ENCODE assay signal across 1 cellular context in the genomic region with DNA sequence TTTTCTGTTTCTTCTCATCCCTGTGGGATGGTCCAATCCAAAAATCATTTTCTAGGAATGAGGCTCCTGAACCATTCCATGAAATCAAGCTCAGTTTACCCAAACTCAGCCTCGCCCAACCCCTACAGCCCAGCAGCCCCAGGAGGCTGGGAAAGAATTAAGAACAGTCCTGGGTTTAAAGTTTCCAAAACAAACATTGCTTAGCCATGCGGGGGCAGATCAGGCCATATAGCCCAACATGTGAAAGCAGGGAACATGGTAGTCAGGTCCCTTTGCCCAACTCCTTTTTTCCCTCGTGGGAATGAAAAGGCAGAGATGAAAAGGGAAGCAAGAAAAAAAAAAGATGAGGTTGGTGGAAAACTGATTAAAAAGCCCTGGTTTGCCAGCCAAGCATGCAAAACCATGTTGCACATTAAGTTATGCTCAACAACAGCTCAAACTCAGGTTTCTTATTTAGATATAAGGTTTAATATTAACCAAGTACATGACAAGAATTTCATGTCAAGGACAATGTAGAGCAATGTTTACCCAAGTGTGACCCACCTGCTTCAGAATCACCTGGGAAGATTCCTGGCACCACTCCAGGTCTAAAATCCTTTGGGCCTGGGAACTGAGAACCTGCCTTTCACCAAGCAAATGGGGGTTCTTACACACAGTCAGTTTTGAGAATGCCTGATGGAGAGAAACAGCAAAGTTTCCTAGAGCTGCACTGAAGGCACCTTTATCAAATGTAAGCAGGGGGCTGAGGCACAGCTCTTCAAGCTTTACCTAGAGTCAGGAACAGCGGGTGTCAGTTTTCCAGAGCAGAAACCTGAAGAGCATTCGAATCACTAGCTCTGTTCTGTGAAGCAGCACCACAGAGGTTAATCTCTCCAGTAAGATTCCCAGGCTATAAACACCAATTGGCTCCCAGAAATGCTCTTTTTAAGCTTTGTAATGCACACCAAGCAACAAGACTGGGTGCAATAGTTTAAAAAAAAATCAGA.
A peak's percentile ranks its signal among the peaks of the same experiment; 100 is the strongest.
TF ChIP-seq lines count a peak whose summit lies in the region.

No MANE protein-coding gene starts in this region.

TF ChIP-seq in HepG2, 621 proteins besides CTCF, POLR2A, EP300 and RAD21 (continued from another document and continues in another):
- TF ChIP-seq SNAPC4 (CRISPR knock-in tag; IDR thresholded peaks at IDR 0.05) = no peak
- no peak for TF ChIP-seq ZFP82 (CRISPR knock-in tag; IDR thresholded peaks at IDR 0.05; ENCODE audit: borderline replicate concordance)
- TF ChIP-seq, protein P1, sequence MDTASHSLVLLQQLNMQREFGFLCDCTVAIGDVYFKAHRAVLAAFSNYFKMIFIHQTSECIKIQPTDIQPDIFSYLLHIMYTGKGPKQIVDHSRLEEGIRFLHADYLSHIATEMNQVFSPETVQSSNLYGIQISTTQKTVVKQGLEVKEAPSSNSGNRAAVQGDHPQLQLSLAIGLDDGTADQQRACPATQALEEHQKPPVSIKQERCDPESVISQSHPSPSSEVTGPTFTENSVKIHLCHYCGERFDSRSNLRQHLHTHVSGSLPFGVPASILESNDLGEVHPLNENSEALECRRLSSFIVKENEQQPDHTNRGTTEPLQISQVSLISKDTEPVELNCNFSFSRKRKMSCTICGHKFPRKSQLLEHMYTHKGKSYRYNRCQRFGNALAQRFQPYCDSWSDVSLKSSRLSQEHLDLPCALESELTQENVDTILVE (CRISPR knock-in tag; IDR thresholded peaks at IDR 0.05) = no peak
- TF ChIP-seq, protein P2, sequence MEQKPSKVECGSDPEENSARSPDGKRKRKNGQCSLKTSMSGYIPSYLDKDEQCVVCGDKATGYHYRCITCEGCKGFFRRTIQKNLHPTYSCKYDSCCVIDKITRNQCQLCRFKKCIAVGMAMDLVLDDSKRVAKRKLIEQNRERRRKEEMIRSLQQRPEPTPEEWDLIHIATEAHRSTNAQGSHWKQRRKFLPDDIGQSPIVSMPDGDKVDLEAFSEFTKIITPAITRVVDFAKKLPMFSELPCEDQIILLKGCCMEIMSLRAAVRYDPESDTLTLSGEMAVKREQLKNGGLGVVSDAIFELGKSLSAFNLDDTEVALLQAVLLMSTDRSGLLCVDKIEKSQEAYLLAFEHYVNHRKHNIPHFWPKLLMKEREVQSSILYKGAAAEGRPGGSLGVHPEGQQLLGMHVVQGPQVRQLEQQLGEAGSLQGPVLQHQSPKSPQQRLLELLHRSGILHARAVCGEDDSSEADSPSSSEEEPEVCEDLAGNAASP (CRISPR knock-in tag; IDR thresholded peaks at IDR 0.05; ENCODE audit: borderline replicate concordance) = peak; percentile 79; the same call in 1 of the 2 replicates
- TF ChIP-seq NFE2L1 (CRISPR knock-in tag; IDR thresholded peaks at IDR 0.05; ENCODE audit: borderline replicate concordance) = no peak
- no peak for TF ChIP-seq NPAS2 (CRISPR knock-in tag; IDR thresholded peaks at IDR 0.05; ENCODE audit: borderline replicate concordance)
- TF ChIP-seq FOXA3 (CRISPR knock-in tag; IDR thresholded peaks at IDR 0.05) = peak; percentile 71
- TF ChIP-seq HOXA7 (CRISPR knock-in tag; IDR thresholded peaks at IDR 0.05) = no peak
- 0 out of 2 replicates have a peak, but pooled peaks have one; percentile 51 for TF ChIP-seq ZNF501 (CRISPR knock-in tag; IDR thresholded peaks at IDR 0.05)
- no peak for TF ChIP-seq ZHX2 (IDR thresholded peaks at IDR 0.05; ENCODE audit: low read depth)
- no peak for TF ChIP-seq ZHX2 (CRISPR knock-in tag; IDR thresholded peaks at IDR 0.05; ENCODE audit: borderline replicate concordance)
- TF ChIP-seq, protein P3, sequence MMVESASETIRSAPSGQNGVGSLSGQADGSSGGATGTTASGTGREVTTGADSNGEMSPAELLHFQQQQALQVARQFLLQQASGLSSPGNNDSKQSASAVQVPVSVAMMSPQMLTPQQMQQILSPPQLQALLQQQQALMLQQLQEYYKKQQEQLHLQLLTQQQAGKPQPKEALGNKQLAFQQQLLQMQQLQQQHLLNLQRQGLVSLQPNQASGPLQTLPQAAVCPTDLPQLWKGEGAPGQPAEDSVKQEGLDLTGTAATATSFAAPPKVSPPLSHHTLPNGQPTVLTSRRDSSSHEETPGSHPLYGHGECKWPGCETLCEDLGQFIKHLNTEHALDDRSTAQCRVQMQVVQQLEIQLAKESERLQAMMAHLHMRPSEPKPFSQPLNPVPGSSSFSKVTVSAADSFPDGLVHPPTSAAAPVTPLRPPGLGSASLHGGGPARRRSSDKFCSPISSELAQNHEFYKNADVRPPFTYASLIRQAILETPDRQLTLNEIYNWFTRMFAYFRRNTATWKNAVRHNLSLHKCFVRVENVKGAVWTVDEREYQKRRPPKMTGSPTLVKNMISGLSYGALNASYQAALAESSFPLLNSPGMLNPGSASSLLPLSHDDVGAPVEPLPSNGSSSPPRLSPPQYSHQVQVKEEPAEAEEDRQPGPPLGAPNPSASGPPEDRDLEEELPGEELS (CRISPR knock-in tag; IDR thresholded peaks at IDR 0.05) = peak; percentile 70
- TF ChIP-seq ZC3H4 (CRISPR knock-in tag; IDR thresholded peaks at IDR 0.05; ENCODE audit: borderline replicate concordance) = no peak
- peak; percentile 76; the same call in 1 of the 2 replicates for TF ChIP-seq ZNF816 (CRISPR knock-in tag; IDR thresholded peaks at IDR 0.05; ENCODE audit: borderline replicate concordance)
- TF ChIP-seq JUN (CRISPR knock-in tag; IDR thresholded peaks at IDR 0.05) = no peak
- TF ChIP-seq, protein P4, sequence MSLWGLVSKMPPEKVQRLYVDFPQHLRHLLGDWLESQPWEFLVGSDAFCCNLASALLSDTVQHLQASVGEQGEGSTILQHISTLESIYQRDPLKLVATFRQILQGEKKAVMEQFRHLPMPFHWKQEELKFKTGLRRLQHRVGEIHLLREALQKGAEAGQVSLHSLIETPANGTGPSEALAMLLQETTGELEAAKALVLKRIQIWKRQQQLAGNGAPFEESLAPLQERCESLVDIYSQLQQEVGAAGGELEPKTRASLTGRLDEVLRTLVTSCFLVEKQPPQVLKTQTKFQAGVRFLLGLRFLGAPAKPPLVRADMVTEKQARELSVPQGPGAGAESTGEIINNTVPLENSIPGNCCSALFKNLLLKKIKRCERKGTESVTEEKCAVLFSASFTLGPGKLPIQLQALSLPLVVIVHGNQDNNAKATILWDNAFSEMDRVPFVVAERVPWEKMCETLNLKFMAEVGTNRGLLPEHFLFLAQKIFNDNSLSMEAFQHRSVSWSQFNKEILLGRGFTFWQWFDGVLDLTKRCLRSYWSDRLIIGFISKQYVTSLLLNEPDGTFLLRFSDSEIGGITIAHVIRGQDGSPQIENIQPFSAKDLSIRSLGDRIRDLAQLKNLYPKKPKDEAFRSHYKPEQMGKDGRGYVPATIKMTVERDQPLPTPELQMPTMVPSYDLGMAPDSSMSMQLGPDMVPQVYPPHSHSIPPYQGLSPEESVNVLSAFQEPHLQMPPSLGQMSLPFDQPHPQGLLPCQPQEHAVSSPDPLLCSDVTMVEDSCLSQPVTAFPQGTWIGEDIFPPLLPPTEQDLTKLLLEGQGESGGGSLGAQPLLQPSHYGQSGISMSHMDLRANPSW (CRISPR knock-in tag; IDR thresholded peaks at IDR 0.05; ENCODE audit: borderline replicate concordance) = no peak
- TF ChIP-seq CHD2 (IDR thresholded peaks at IDR 0.05; ENCODE audit: low read depth, low read length) = no peak
- no peak for TF ChIP-seq EED (CRISPR knock-in tag; IDR thresholded peaks at IDR 0.05)
- no peak for TF ChIP-seq ZNF383 (CRISPR knock-in tag; IDR thresholded peaks at IDR 0.05; ENCODE audit: borderline replicate concordance)
- TF ChIP-seq ZNF432 (CRISPR knock-in tag; IDR thresholded peaks at IDR 0.05; ENCODE audit: borderline replicate concordance) = no peak
- no peak for TF ChIP-seq KAT2B (IDR thresholded peaks at IDR 0.05; ENCODE audit: borderline replicate concordance, low read depth, low read length)
- TF ChIP-seq SSRP1 (CRISPR knock-in tag; IDR thresholded peaks at IDR 0.05) = no peak
- TF ChIP-seq SNRNP70 (IDR thresholded peaks at IDR 0.05; ENCODE audit: low read depth, low read length) = no peak
- no peak for TF ChIP-seq RBAK (CRISPR knock-in tag; IDR thresholded peaks at IDR 0.05)
- TF ChIP-seq SP4 (CRISPR knock-in tag; IDR thresholded peaks at IDR 0.05) = no peak
- TF ChIP-seq NCOA2 (CRISPR knock-in tag; IDR thresholded peaks at IDR 0.05) = peak; percentile 58
- peak; percentile 55 for TF ChIP-seq NR2F6 (IDR thresholded peaks at IDR 0.05)
- peak; percentile 58 for TF ChIP-seq NR2F6 (CRISPR knock-in tag; IDR thresholded peaks at IDR 0.05)
- no peak for TF ChIP-seq KDM4B (CRISPR knock-in tag; IDR thresholded peaks at IDR 0.05)
- TF ChIP-seq ZNF468 (CRISPR knock-in tag; IDR thresholded peaks at IDR 0.05) = no peak
- peak; percentile 33; the same call in 1 of the 2 replicates for TF ChIP-seq HNF4A (CRISPR knock-in tag; IDR thresholded peaks at IDR 0.05)
- TF ChIP-seq ZNF414 (CRISPR knock-in tag; IDR thresholded peaks at IDR 0.05) = no peak
- TF ChIP-seq, protein P5, sequence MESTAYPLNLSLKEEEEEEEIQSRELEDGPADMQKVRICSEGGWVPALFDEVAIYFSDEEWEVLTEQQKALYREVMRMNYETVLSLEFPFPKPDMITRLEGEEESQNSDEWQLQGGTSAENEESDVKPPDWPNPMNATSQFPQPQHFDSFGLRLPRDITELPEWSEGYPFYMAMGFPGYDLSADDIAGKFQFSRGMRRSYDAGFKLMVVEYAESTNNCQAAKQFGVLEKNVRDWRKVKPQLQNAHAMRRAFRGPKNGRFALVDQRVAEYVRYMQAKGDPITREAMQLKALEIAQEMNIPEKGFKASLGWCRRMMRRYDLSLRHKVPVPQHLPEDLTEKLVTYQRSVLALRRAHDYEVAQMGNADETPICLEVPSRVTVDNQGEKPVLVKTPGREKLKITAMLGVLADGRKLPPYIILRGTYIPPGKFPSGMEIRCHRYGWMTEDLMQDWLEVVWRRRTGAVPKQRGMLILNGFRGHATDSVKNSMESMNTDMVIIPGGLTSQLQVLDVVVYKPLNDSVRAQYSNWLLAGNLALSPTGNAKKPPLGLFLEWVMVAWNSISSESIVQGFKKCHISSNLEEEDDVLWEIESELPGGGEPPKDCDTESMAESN (CRISPR knock-in tag; conservative IDR thresholded peaks at IDR 0.05) = 0 out of 2 replicates have a peak, but pooled peaks have one; percentile 40
